20 cellular contexts compared by ENCODE assay signal in genomic region chr14:50541159-50541567, GRCh38. TPM values are rescaled to one million over a fixed set of nuclear protein-coding genes. Genes with fewer than 3 reads are reported as not detected.
A peak's percentile ranks its signal among the peaks of the same experiment; 100 is the strongest.
DNase-seq lines count a peak whose midpoint lies in the region; ATAC-seq, FAIRE-seq and TF ChIP-seq lines count a peak whose summit lies in the region.
"Had no signal": no experiment of that assay in that cellular context is flagged by ENCODE, and none has a peak within 500 bp of the region (broad histone marks: within the 10 kb centered on the region; RNA-seq: fewer than 3 reads in every experiment).

No MANE protein-coding gene starts in this region.

- H3K4me1 ChIP-seq in GM12878 (ENCODE audit: control insufficient read depth, insufficient read depth, low read length) (peaks cover 3% of the 10 kb centered on the region; the same call in 1 of the 2 replicates), mucosa of descending colon (ENCODE audit: low read depth) (peaks cover 5% of the 10 kb centered on the region), ascending aorta (no peaks in the 10 kb centered on the region)

- no peak for DNase-seq in activated CD8-positive, alpha-beta memory T cell treated with anti-CD3 and anti-CD28 coated beads, Interleukin-2, amount 10 ng/mL, durations not matched to agents 7 days and 5 days
- DNase-seq in activated CD8-positive, alpha-beta memory T cell treated with anti-CD3 and anti-CD28 coated beads, Interleukin-2, amount 50 U/mL, for 48 hours: no peak
- DNase-seq in GM12878 (ENCODE audit: low read depth, low spot score): no peak
- DNase-seq in mucosa of descending colon: no peak
- no peak for DNase-seq in CD14-positive monocyte (ENCODE audit: low spot score)
- DNase-seq in T1000 (lab: John Stamatoyannopoulos, UW): no peak
- no peak for DNase-seq in activated T-helper 2 cell treated with anti-CD3 and anti-CD28 coated beads, Interferon-gamma antibody, Interleukin-2, Interleukin-4, amounts not matched to agents 10 μg/mL and 5 μg/mL and 100 μg/mL, durations not matched to agents 14 hours and 24 hours and 36 hours (ENCODE audit: low spot score)
- DNase-seq in ascending aorta (ENCODE audit: low spot score in 2 of 2): no peak
- DNase-seq: CD8-positive, alpha-beta T cell; DMS 273 treated with DMSO at 0.1 percent for 48 hours; GDM1; H9; KBM-7; MV-4-11; NCI-H1417; NCI-H2029; NCI-H2171; NCI-H446; NCI-H69; NK-92 treated with Interleukin-12 subunit alpha and Interleukin-12 subunit beta, amount 100 ng/mL, for 24 hours had no signal

- H2AFZ ChIP-seq in GM12878 (ENCODE audit: control insufficient read depth, low read depth, low read length): peak overlapping the region; percentile 31; the same call in 1 of the 2 replicates

- H3K36me3 ChIP-seq in GM12878 (ENCODE audit: control insufficient read depth in 2 of 2, insufficient read depth in 2 of 2, low read length in 1 of 2) (no peaks in the 10 kb centered on the region), mucosa of descending colon (ENCODE audit: low read depth) (no peaks in the 10 kb centered on the region), ascending aorta (no peaks in the 10 kb centered on the region)

- in situ Hi-C loops in GM12878 (cut with MboI): loop anchor here (5.0 kb wide), 1 partner anchor 231 kb away; no protein-coding TSS in a partner anchor

- H3K9ac ChIP-seq in GM12878 (ENCODE audit: control insufficient read depth, insufficient read depth, low read length): no peak overlapping the region

- H3K9me3 ChIP-seq in GM12878 (replicated peaks; ENCODE audit: control insufficient read depth, insufficient read depth, low read length) (no peaks in the 10 kb centered on the region; the same call in 1 of the 3 replicates), mucosa of descending colon (no peaks in the 10 kb centered on the region), ascending aorta (no peaks in the 10 kb centered on the region)

- TF ChIP-seq CTCF in GM12878 (IDR thresholded peaks at IDR 0.05 in 2 of 3, conservative IDR thresholded peaks at IDR 0.05 in 1 of 3; ENCODE audit: control insufficient read depth in 2 of 3, extremely low read depth in 1 of 3, insufficient read depth in 1 of 3, low read depth in 3 of 3, low read length in 3 of 3) (no peak), mucosa of descending colon (IDR thresholded peaks at IDR 0.05) (no peak), CD14-positive monocyte (IDR thresholded peaks at IDR 0.05) (no peak), ascending aorta (IDR thresholded peaks at IDR 0.05) (no peak)

- H3K4me3 ChIP-seq in GM12878 (no peak overlapping the region), mucosa of descending colon (no peak overlapping the region), ascending aorta (no peak overlapping the region)

- no TSS peak for BruUV-seq in GM12878 (replicated peaks; lab: Mats Ljungman, UMichigan)

- H3K4me2 ChIP-seq in GM12878 (ENCODE audit: control insufficient read depth, insufficient read depth): no peak overlapping the region

- no peak for TF ChIP-seq EP300 in GM12878 (IDR thresholded peaks at IDR 0.05; ENCODE audit: borderline replicate concordance in 1 of 2, control insufficient read depth in 1 of 2, low read depth in 2 of 2, low read length in 2 of 2)

- peak; percentile 57 for FAIRE-seq in GM12878 (lab: Jason Lieb, UNC)

- POLR2A ChIA-PET in GM12878 (lab: Charles Lee): interaction anchor here (1.0 kb wide), 1 partner anchor 8 kb away, joined by 5 read pairs; no protein-coding TSS in a partner anchor

- H3K27ac Mint-ChIP-seq in activated CD8-positive, alpha-beta memory T cell treated with anti-CD3 and anti-CD28 coated beads, Interleukin-2, amount 10 ng/mL, durations not matched to agents 7 days and 5 days: no peak overlapping the region
- no peak overlapping the region for H3K27ac Mint-ChIP-seq in CD14-positive monocyte
- no peak overlapping the region for H3K27ac Mint-ChIP-seq in activated T-helper 2 cell treated with anti-CD3 and anti-CD28 coated beads, Interferon-gamma antibody, Interleukin-2, Interleukin-4, amounts not matched to agents 10 μg/mL and 5 μg/mL and 100 μg/mL, durations not matched to agents 14 hours and 24 hours and 36 hours
- H3K27ac Mint-ChIP-seq: CD8-positive, alpha-beta T cell; H9 had no signal

- CTCF ChIA-PET in activated CD8-positive, alpha-beta memory T cell treated with anti-CD3 and anti-CD28 coated beads, Interleukin-2, amount 10 ng/mL, durations not matched to agents 7 days and 5 days (lab: Charles Lee): interaction anchor here (0.6 to 2.0 kb wide), 10 partner anchors 9 to 322 kb away, joined by 3 to 9 read pairs (median 5); partner anchors contain the start of gene MAP4K5
- CTCF ChIA-PET in GM12878 (lab: Yijun Ruan, JAX): interaction anchor here (0.9 to 4.2 kb wide), 9 partner anchors 9 to 319 kb away, joined by 3 to 23 read pairs (median 4); partner anchors contain the start of gene MAP4K5

- H4K20me1 ChIP-seq in GM12878 (ENCODE audit: control insufficient read depth, insufficient read depth): no peaks in the 10 kb centered on the region

- H3K9me3 Mint-ChIP-seq in activated CD8-positive, alpha-beta memory T cell treated with anti-CD3 and anti-CD28 coated beads, Interleukin-2, amount 10 ng/mL, durations not matched to agents 7 days and 5 days (ENCODE audit: low read depth): no peaks in the 10 kb centered on the region
- H3K9me3 Mint-ChIP-seq in CD14-positive monocyte: peaks cover 0 to 8% (median 0%) of the 10 kb centered on the region in 7 donors
- H3K9me3 Mint-ChIP-seq in activated T-helper 2 cell treated with anti-CD3 and anti-CD28 coated beads, Interferon-gamma antibody, Interleukin-2, Interleukin-4, amounts not matched to agents 10 μg/mL and 5 μg/mL and 100 μg/mL, durations not matched to agents 14 hours and 24 hours and 36 hours: no peaks in the 10 kb centered on the region

- intact Hi-C loops in GM12878 (cut with micrococcal nuclease; ENCODE audit: unreplicated experiment): loop anchor here (5.0 kb wide), 1 partner anchor 321 kb away; no protein-coding TSS in a partner anchor
- intact Hi-C loops in mucosa of descending colon (cut with DNase I, micrococcal nuclease): no loop called here
- intact Hi-C loops in CD14-positive monocyte (cut with micrococcal nuclease): no loop called here
- intact Hi-C loops in activated T-helper 2 cell treated with anti-CD3 and anti-CD28 coated beads, Interferon-gamma antibody, Interleukin-2, Interleukin-4, amounts not matched to agents 10 μg/mL and 5 μg/mL and 100 μg/mL, durations not matched to agents 14 hours and 24 hours and 36 hours (cut with micrococcal nuclease): loop anchor here (2.0 to 5.0 kb wide), 2 partner anchors 171 to 238 kb away; no protein-coding TSS in a partner anchor
- intact Hi-C loops in ascending aorta (cut with DNase I): loop anchor here (5.0 kb wide), 1 partner anchor 231 kb away; no protein-coding TSS in a partner anchor

- H3K27ac ChIP-seq in GM12878 (ENCODE audit: control insufficient read depth, insufficient read depth) (no peak overlapping the region), ascending aorta (no peak overlapping the region)

- no peaks in the 10 kb centered on the region for H3K36me3 Mint-ChIP-seq in activated CD8-positive, alpha-beta memory T cell treated with anti-CD3 and anti-CD28 coated beads, Interleukin-2, amount 10 ng/mL, durations not matched to agents 7 days and 5 days
- H3K36me3 Mint-ChIP-seq in CD14-positive monocyte: no peaks in the 10 kb centered on the region
- H3K36me3 Mint-ChIP-seq in activated T-helper 2 cell treated with anti-CD3 and anti-CD28 coated beads, Interferon-gamma antibody, Interleukin-2, Interleukin-4, amounts not matched to agents 10 μg/mL and 5 μg/mL and 100 μg/mL, durations not matched to agents 14 hours and 24 hours and 36 hours (ENCODE audit: low read depth): no peaks in the 10 kb centered on the region
- H3K36me3 Mint-ChIP-seq: CD8-positive, alpha-beta T cell had no signal

- no peaks in the 10 kb centered on the region for H3K79me2 ChIP-seq in GM12878 (ENCODE audit: control insufficient read depth, insufficient read depth, low read length)

- RAD21 ChIA-PET in GM12878 (lab: Charles Lee; ENCODE audit: unreplicated experiment): interaction anchor here (1.0 to 1.5 kb wide), 4 partner anchors 76 to 319 kb away, joined by 3 to 5 read pairs (median 4); no protein-coding TSS in a partner anchor

- no peak overlapping the region for H3K4me3 Mint-ChIP-seq in activated CD8-positive, alpha-beta memory T cell treated with anti-CD3 and anti-CD28 coated beads, Interleukin-2, amount 10 ng/mL, durations not matched to agents 7 days and 5 days
- no peak overlapping the region for H3K4me3 Mint-ChIP-seq in CD14-positive monocyte
- no peak overlapping the region for H3K4me3 Mint-ChIP-seq in activated T-helper 2 cell treated with anti-CD3 and anti-CD28 coated beads, Interferon-gamma antibody, Interleukin-2, Interleukin-4, amounts not matched to agents 10 μg/mL and 5 μg/mL and 100 μg/mL, durations not matched to agents 14 hours and 24 hours and 36 hours (ENCODE audit: low read depth)
- H3K4me3 Mint-ChIP-seq: CD8-positive, alpha-beta T cell; H9 had no signal

- SMC1A ChIA-PET in GM12878 (lab: Charles Lee; ENCODE audit: uncharacterized antibody, unreplicated experiment): interaction anchor here (0.6 to 5.2 kb wide), 7 partner anchors 33 to 319 kb away, joined by 3 to 38 read pairs (median 3); no protein-coding TSS in a partner anchor

- TF ChIP-seq RAD21 in GM12878 (IDR thresholded peaks at IDR 0.05; ENCODE audit: insufficient read depth, low read depth, low read length): no peak

- TF ChIP-seq POLR2A in GM12878 (IDR thresholded peaks at IDR 0.05; ENCODE audit: low read depth, low read length): no peak

- peaks cover 10% of the 10 kb centered on the region for H3K27me3 Mint-ChIP-seq in activated CD8-positive, alpha-beta memory T cell treated with anti-CD3 and anti-CD28 coated beads, Interleukin-2, amount 10 ng/mL, durations not matched to agents 7 days and 5 days
- H3K27me3 Mint-ChIP-seq in CD14-positive monocyte (ENCODE audit: low read depth in 3 of 3): peaks cover 0 to 3% (median 2%) of the 10 kb centered on the region in 3 donors
- peaks cover 24% of the 10 kb centered on the region for H3K27me3 Mint-ChIP-seq in activated T-helper 2 cell treated with anti-CD3 and anti-CD28 coated beads, Interferon-gamma antibody, Interleukin-2, Interleukin-4, amounts not matched to agents 10 μg/mL and 5 μg/mL and 100 μg/mL, durations not matched to agents 14 hours and 24 hours and 36 hours (ENCODE audit: low read depth)

- 0% methylated on average over 1 of the region's 1 CpG for WGBS in GM12878 (ENCODE audit: insufficient coverage, insufficient replicate concordance, low lambda C conversion rate, missing lambda C conversion rate)

- H3K4me1 Mint-ChIP-seq in activated CD8-positive, alpha-beta memory T cell treated with anti-CD3 and anti-CD28 coated beads, Interleukin-2, amount 10 ng/mL, durations not matched to agents 7 days and 5 days: peaks cover 11% of the 10 kb centered on the region
- H3K4me1 Mint-ChIP-seq in CD14-positive monocyte: peaks cover 6% of the 10 kb centered on the region
- H3K4me1 Mint-ChIP-seq in activated T-helper 2 cell treated with anti-CD3 and anti-CD28 coated beads, Interferon-gamma antibody, Interleukin-2, Interleukin-4, amounts not matched to agents 10 μg/mL and 5 μg/mL and 100 μg/mL, durations not matched to agents 14 hours and 24 hours and 36 hours (ENCODE audit: low read depth): peaks cover 12% of the 10 kb centered on the region
- H3K4me1 Mint-ChIP-seq: H9 had no signal

- peak; percentile 27 for ATAC-seq in activated CD8-positive, alpha-beta memory T cell treated with anti-CD3 and anti-CD28 coated beads, Interleukin-2, amount 10 ng/mL, durations not matched to agents 7 days and 5 days
- ATAC-seq in GM12878 (no peak; the same call in 2 of the 3 replicates), mucosa of descending colon (peak; percentile 79)
- ATAC-seq: CD8-positive, alpha-beta T cell had no signal

- H3K27me3 ChIP-seq in GM12878 (replicated peaks in 1 of 2; ENCODE audit: control insufficient read depth in 2 of 2, insufficient read depth in 2 of 2, low read length in 1 of 2) (no peaks in the 10 kb centered on the region), ascending aorta (no peaks in the 10 kb centered on the region)

RNA-seq across cellular contexts. Expression of gene MAP4K5, which starts 8.8 kb away (rescaled TPM):
- total RNA-seq in activated CD8-positive, alpha-beta memory T cell treated with anti-CD3 and anti-CD28 coated beads, Interleukin-2, amount 10 ng/mL, durations not matched to agents 7 days and 5 days: 10 to 100 TPM; 31.4 to 38.7 TPM
- 179 and 195 TPM in 2 replicates for total RNA-seq in GM12878 (2013; cell fraction: nucleolus; rRNA removed)
- total RNA-seq in GM12878 (2014; rRNA removed) (41.3 and 47.1 TPM in 2 replicates), GM12878 (2014; rRNA removed; fragmentation: Illumina TruSeq; extraction: Trizol) (25.6 and 27.5 TPM in 2 replicates), GM12878 (2021) (36.1 and 37.6 TPM in 2 replicates), mucosa of descending colon (10 to 100 TPM; 42.2 to 65.8 (median 45.3) TPM), ascending aorta (249 TPM)
- 27.9 TPM for polyA plus RNA-seq in GM12878 (2011; ENCODE audit: low read depth)
- polyA plus RNA-seq in GM12878 (2011; rRNA removed) (16.6 and 26.1 TPM in 2 replicates), GM12878 (2014; fragmentation: Illumina TruSeq; extraction: Trizol) (28.6 and 36.7 TPM in 2 replicates), GM12878 (2014; fragmentation: Nextera tagmentation; extraction: Ambion mirVana) (10 to 100 TPM in 1 of 2 experiments, 1 to 10 TPM in 1; 9.1 to 12.0 TPM), GM12878 (2014; rRNA removed) (31.5 and 31.7 TPM in 2 replicates), GM12878 (2016; fragmentation: Nextera tagmentation; extraction: Ambion mirVana) (10 to 100 TPM; 33.4 to 38.3 TPM), CD14-positive monocyte (1 to 10 TPM; 5.0 to 7.7 TPM)
- polyA plus RNA-seq in GM12878 (2011; cell fraction: cytosol; rRNA removed): 7.7 and 8.2 TPM in 2 replicates
- 17.1 and 22.9 TPM in 2 replicates for polyA plus RNA-seq in GM12878 (2011; cell fraction: nucleus; rRNA removed)
- polyA plus RNA-seq in GM12878 (2012): 10.4 and 12.3 TPM in 2 replicates
- 10.5 and 11.6 TPM in 2 replicates for polyA minus RNA-seq in GM12878 (2011; rRNA and poly(A)+ RNA removed)
- 8.7 and 11.7 TPM in 2 replicates for polyA minus RNA-seq in GM12878 (2011; cell fraction: cytosol; rRNA and poly(A)+ RNA removed)
- 24.3 and 45.4 TPM in 2 replicates for polyA minus RNA-seq in GM12878 (2011; cell fraction: nucleus; rRNA and poly(A)+ RNA removed)
- 21.0 and 23.1 TPM in 2 replicates for total RNA-seq in activated T-helper 2 cell treated with anti-CD3 and anti-CD28 coated beads, Interferon-gamma antibody, Interleukin-2, Interleukin-4, amounts not matched to agents 10 μg/mL and 5 μg/mL and 100 μg/mL, durations not matched to agents 14 hours and 24 hours and 36 hours

RNA-seq across cellular contexts. Expression of gene ATL1, which starts 18.8 kb away (rescaled TPM):
- 1 to 10 TPM; 1.3 to 2.2 TPM for total RNA-seq in activated CD8-positive, alpha-beta memory T cell treated with anti-CD3 and anti-CD28 coated beads, Interleukin-2, amount 10 ng/mL, durations not matched to agents 7 days and 5 days
- total RNA-seq in GM12878 (2013; cell fraction: nucleolus; rRNA removed): 1.7 and 2.8 TPM in 2 replicates
- total RNA-seq in GM12878 (2014; rRNA removed) (0.11 and 0.76 TPM in 2 replicates), GM12878 (2014; rRNA removed; fragmentation: Illumina TruSeq; extraction: Trizol) (0.60 and 0.72 TPM in 2 replicates), GM12878 (2021) (0.58 and 1.1 TPM in 2 replicates), mucosa of descending colon (10 to 100 TPM; 12.0 to 15.1 (median 13.1) TPM), ascending aorta (1.2 TPM)
- 0.09 TPM for polyA plus RNA-seq in GM12878 (2011; ENCODE audit: low read depth)
- polyA plus RNA-seq in GM12878 (2011; rRNA removed) (0.58 and 0.71 TPM in 2 replicates), GM12878 (2014; fragmentation: Illumina TruSeq; extraction: Trizol) (0.43 and 1.5 TPM in 2 replicates), GM12878 (2014; fragmentation: Nextera tagmentation; extraction: Ambion mirVana) (under 1 TPM in 1 of 2 experiments, not detected in 1; 0.18 TPM), GM12878 (2014; rRNA removed) (0.15 and 1.0 TPM in 2 replicates), GM12878 (2016; fragmentation: Nextera tagmentation; extraction: Ambion mirVana) (1 to 10 TPM; 1.0 to 1.2 TPM), CD14-positive monocyte (1 to 10 TPM in 1 of 2 donors, under 1 TPM in 1; 0.99 to 1.1 TPM)
- 0.31 and 0.55 TPM in 2 replicates for polyA plus RNA-seq in GM12878 (2011; cell fraction: cytosol; rRNA removed)
- polyA plus RNA-seq in GM12878 (2011; cell fraction: nucleus; rRNA removed): 0.53 and 0.73 TPM in 2 replicates
- polyA plus RNA-seq in GM12878 (2012): 0.18 and 0.25 TPM in 2 replicates
- polyA minus RNA-seq in GM12878 (2011; rRNA and poly(A)+ RNA removed): 0.26 and 0.88 TPM in 2 replicates
- 1.1 TPM in 1 of 2 replicates, not detected in the other for polyA minus RNA-seq in GM12878 (2011; cell fraction: cytosol; rRNA and poly(A)+ RNA removed)
- polyA minus RNA-seq in GM12878 (2011; cell fraction: nucleus; rRNA and poly(A)+ RNA removed): 1.5 and 1.8 TPM in 2 replicates
- total RNA-seq in activated T-helper 2 cell treated with anti-CD3 and anti-CD28 coated beads, Interferon-gamma antibody, Interleukin-2, Interleukin-4, amounts not matched to agents 10 μg/mL and 5 μg/mL and 100 μg/mL, durations not matched to agents 14 hours and 24 hours and 36 hours: 1.3 and 2.1 TPM in 2 replicates

Comparison
In these comparisons a context has a peak if more than half of its experiments do, and no peak if none do; other contexts are left out.
1. intact Hi-C loops: an anchor here in GM12878 (5.0 kb wide), activated T-helper 2 cell treated with anti-CD3 and anti-CD28 coated beads, Interferon-gamma antibody, Interleukin-2, Interleukin-4, amounts not matched to agents 10 μg/mL and 5 μg/mL and 100 μg/mL, durations not matched to agents 14 hours and 24 hours and 36 hours (2.0 to 5.0 kb wide) and ascending aorta (5.0 kb wide); none called in mucosa of descending colon and CD14-positive monocyte.